Comparison of ENCODE assay signal across 10 cellular contexts in the genomic region with DNA sequence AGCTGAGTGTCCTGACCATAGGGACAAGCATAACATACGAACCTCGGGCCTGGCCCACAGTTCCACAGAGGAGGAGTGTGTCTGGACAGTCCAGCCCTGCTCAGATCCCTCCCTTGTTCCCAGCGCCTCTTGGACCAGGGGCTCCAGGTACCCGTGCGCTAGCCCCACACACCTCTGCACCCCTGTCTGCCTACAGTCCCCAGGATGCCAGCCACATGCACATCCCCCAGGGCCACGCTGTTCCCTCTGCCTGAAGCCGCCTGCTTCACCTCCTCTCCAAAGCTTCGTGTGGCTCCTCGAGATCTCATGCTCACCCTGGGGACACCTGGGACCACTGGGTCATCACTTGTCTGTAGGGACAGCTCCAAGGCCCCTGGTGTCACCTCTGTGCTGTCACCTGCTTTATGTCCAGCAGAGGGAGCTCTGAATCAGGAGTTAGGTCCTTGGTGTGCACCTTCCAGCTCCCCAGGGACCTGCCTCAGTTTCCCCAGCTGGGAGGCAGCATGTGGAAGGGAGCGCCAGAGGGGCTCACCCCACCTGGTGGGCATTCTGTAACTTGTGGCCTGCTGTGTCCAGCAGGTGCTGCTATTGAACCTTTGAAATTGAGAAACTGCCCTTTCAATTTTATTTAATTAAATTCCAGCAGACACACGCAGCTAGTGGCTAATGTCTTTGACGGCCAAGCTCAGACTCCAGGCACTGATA. TPM values are rescaled to one million over a fixed set of nuclear protein-coding genes. Genes with fewer than 3 reads are reported as not detected.
DNase-seq lines count a peak whose midpoint lies in the region; FAIRE-seq and TF ChIP-seq lines count a peak whose summit lies in the region.
"Had no signal": no experiment of that assay in that cellular context is flagged by ENCODE, and none has a peak within 500 bp of the region (broad histone marks: within the 10 kb centered on the region; RNA-seq: fewer than 3 reads in every experiment).

No MANE protein-coding gene starts in this region.

- H3K27ac ChIP-seq in endothelial cell of umbilical vein (ENCODE audit: insufficient read depth, low read depth, low read length) (no peak overlapping the region), neuronal stem cell (replicated peaks; ENCODE audit: low read length) (no peak overlapping the region)

- no peak overlapping the region for H3K4me3 Mint-ChIP-seq in activated CD4-positive, alpha-beta memory T cell treated with anti-CD3 and anti-CD28 coated beads for 36 hours

- no peaks in the 10 kb centered on the region for H3K36me3 ChIP-seq in endothelial cell of umbilical vein (ENCODE audit: control insufficient read depth in 2 of 2, extremely low read depth in 1 of 2, insufficient read depth in 2 of 2, low read length in 2 of 2)
- H3K36me3 ChIP-seq in neuronal stem cell (replicated peaks in 1 of 2; ENCODE audit: control insufficient read depth in 2 of 2, insufficient read depth in 2 of 2, low read length in 2 of 2) = no peaks in the 10 kb centered on the region

- POLR2A ChIA-PET in activated CD4-positive, alpha-beta memory T cell treated with anti-CD3 and anti-CD28 coated beads for 36 hours (lab: Charles Lee) = no interaction called here
- POLR2A ChIA-PET in endothelial cell of umbilical vein (lab: Charles Lee) = no interaction called here

- H3K4ac ChIP-seq in neuronal stem cell (ENCODE audit: low read length) = no peak overlapping the region

- H3K4me2 ChIP-seq in endothelial cell of umbilical vein (ENCODE audit: insufficient read depth, low read length) = no peak overlapping the region
- no peak overlapping the region for H3K4me2 ChIP-seq in neuronal stem cell (ENCODE audit: insufficient read depth, low read length, poor library complexity, severe bottlenecking)

- H4K8ac ChIP-seq in neuronal stem cell (ENCODE audit: low read depth, low read length) = no peak overlapping the region

- BruUV-seq in endothelial cell of umbilical vein (replicated peaks; lab: Mats Ljungman, UMichigan) = no TSS peak

- H3K4me1 ChIP-seq in endothelial cell of umbilical vein (ENCODE audit: control insufficient read depth, extremely low read depth, insufficient read depth, low read length) = no peaks in the 10 kb centered on the region
- H3K4me1 ChIP-seq in neuronal stem cell (ENCODE audit: control insufficient read depth in 2 of 2, insufficient read depth in 1 of 2, low read depth in 1 of 2, low read length in 2 of 2) = peaks cover 5 to 11% of the 10 kb centered on the region in 2 donors

- TF ChIP-seq POLR2A in endothelial cell of umbilical vein (IDR thresholded peaks at IDR 0.05; ENCODE audit: low read depth, low read length) = no peak

- no peaks in the 10 kb centered on the region for H4K20me1 ChIP-seq in endothelial cell of umbilical vein (replicated peaks; ENCODE audit: control insufficient read depth, extremely low read depth, insufficient read depth, low read length)

- H2AK5ac ChIP-seq in neuronal stem cell (ENCODE audit: low read depth, low read length) = peak overlapping the region; percentile 85

- peak overlapping the region; percentile 87 for H2BK15ac ChIP-seq in neuronal stem cell (ENCODE audit: low read length)

- H3K36me3 Mint-ChIP-seq in activated CD4-positive, alpha-beta memory T cell treated with anti-CD3 and anti-CD28 coated beads for 36 hours = no peaks in the 10 kb centered on the region

- no peaks in the 10 kb centered on the region for H3K9me3 ChIP-seq in endothelial cell of umbilical vein (replicated peaks; ENCODE audit: control insufficient read depth, insufficient read depth, low read length)
- H3K9me3 ChIP-seq in neuronal stem cell (replicated peaks in 1 of 2; ENCODE audit: control insufficient read depth in 2 of 2, insufficient read depth in 1 of 2, low read depth in 1 of 2, low read length in 2 of 2) = no peaks in the 10 kb centered on the region

- H3K18ac ChIP-seq in neuronal stem cell (ENCODE audit: low read length) = no peak overlapping the region

- peak overlapping the region; percentile 80 for H3K23ac ChIP-seq in neuronal stem cell (ENCODE audit: low read depth, low read length, poor library complexity)

- WGBS in neuronal stem cell (ENCODE audit: extremely low coverage in 2 of 2, insufficient read length in 2 of 2, insufficient replicate concordance in 1 of 2), 2 donors = no CpG with 5 or more reads among the region's 12 CpGs

- intact Hi-C loops in activated CD4-positive, alpha-beta memory T cell treated with anti-CD3 and anti-CD28 coated beads for 36 hours (cut with micrococcal nuclease) = loop anchor here (5.0 to 10.0 kb wide), 2 partner anchors 69 to 162 kb away; a partner anchor contains a TSS
- intact Hi-C loops in endothelial cell of umbilical vein (cut with micrococcal nuclease) = loop anchor here (5.0 kb wide), 1 partner anchor 69 kb away; a partner anchor contains a TSS

- H3K27me3 ChIP-seq in endothelial cell of umbilical vein (ENCODE audit: control insufficient read depth in 2 of 2, insufficient read depth in 2 of 2, low read length in 2 of 2) (no peaks in the 10 kb centered on the region), neuronal stem cell (ENCODE audit: control insufficient read depth in 3 of 3, insufficient read depth in 3 of 3, low read depth in 1 of 3, low read length in 3 of 3) (peaks cover 0 to 43% (median 4%) of the 10 kb centered on the region in 3 experiments)

- no peaks in the 10 kb centered on the region for H3K9me1 ChIP-seq in endothelial cell of umbilical vein (replicated peaks; ENCODE audit: control insufficient read depth, extremely low read depth, insufficient read depth, low read length)

- H3K4me1 Mint-ChIP-seq in activated CD4-positive, alpha-beta memory T cell treated with anti-CD3 and anti-CD28 coated beads for 36 hours (ENCODE audit: low read depth) = no peaks in the 10 kb centered on the region

- H4K91ac ChIP-seq in neuronal stem cell (ENCODE audit: low read depth, low read length, poor library complexity) = no peak overlapping the region

- H2AFZ ChIP-seq in endothelial cell of umbilical vein (ENCODE audit: low read depth, low read length) (no peak overlapping the region), neuronal stem cell (ENCODE audit: low read length) (no peak overlapping the region)

- H3K27me3 Mint-ChIP-seq in activated CD4-positive, alpha-beta memory T cell treated with anti-CD3 and anti-CD28 coated beads for 36 hours = no peaks in the 10 kb centered on the region

- H3K4me3 ChIP-seq in endothelial cell of umbilical vein (replicated peaks in 1 of 3; ENCODE audit: insufficient read depth in 1 of 3, low read depth in 1 of 3, low read length in 3 of 3) = no peak overlapping the region
- no peak overlapping the region for H3K4me3 ChIP-seq in neuronal stem cell (ENCODE audit: low read length in 2 of 2)

- CTCF ChIA-PET in activated CD4-positive, alpha-beta memory T cell treated with anti-CD3 and anti-CD28 coated beads for 36 hours (lab: Charles Lee) = interaction anchor here (0.6 to 4.1 kb wide), 40 partner anchors 10 to 897 kb away, joined by 3 to 58 read pairs (median 6); a partner anchor contains a TSS
- CTCF ChIA-PET in endothelial cell of umbilical vein (lab: Charles Lee) = interaction anchor here (0.6 to 4.8 kb wide), 53 partner anchors 8 to 898 kb away, joined by 3 to 116 read pairs (median 5); a partner anchor contains a TSS

- H3K27ac Mint-ChIP-seq in activated CD4-positive, alpha-beta memory T cell treated with anti-CD3 and anti-CD28 coated beads for 36 hours = no peak overlapping the region

- H2BK12ac ChIP-seq in neuronal stem cell (ENCODE audit: low read length) = no peak overlapping the region

- dilution Hi-C loops in endothelial cell of umbilical vein (cut with MboI; ENCODE audit: extremely low pct_ligation_motif_present, low sequenced_read_pairs) = no loop called here

- peak; percentile 54 for FAIRE-seq in endothelial cell of umbilical vein (lab: Jason Lieb, UNC)
- FAIRE-seq: A204.1 had no signal

- H2BK120ac ChIP-seq in neuronal stem cell (ENCODE audit: low read depth, low read length) = no peak overlapping the region

- H3K14ac ChIP-seq in neuronal stem cell (ENCODE audit: low read length) = no peak overlapping the region

- no peak overlapping the region for H2BK5ac ChIP-seq in neuronal stem cell (ENCODE audit: low read length)

- no peaks in the 10 kb centered on the region for H3K9me3 Mint-ChIP-seq in activated CD4-positive, alpha-beta memory T cell treated with anti-CD3 and anti-CD28 coated beads for 36 hours

- no peak overlapping the region for H3K9ac ChIP-seq in endothelial cell of umbilical vein (replicated peaks; ENCODE audit: extremely low read depth, insufficient read depth, low read length)
- peak overlapping the region; percentile 47 for H3K9ac ChIP-seq in neuronal stem cell (ENCODE audit: low read depth, low read length, poor library complexity)

- no peaks in the 10 kb centered on the region for H3K79me2 ChIP-seq in endothelial cell of umbilical vein (ENCODE audit: control insufficient read depth, insufficient read depth, low read length)

- no peaks in the 10 kb centered on the region for H3K79me1 ChIP-seq in neuronal stem cell (ENCODE audit: low read depth, low read length)

- peak; percentile 72 for DNase-seq in DMS 273 (lab: John Stamatoyannopoulos, UW; ENCODE audit: unreplicated experiment)
- no peak for DNase-seq in DMS 273 treated with DMSO at 0.1 percent for 48 hours (lab: John Stamatoyannopoulos, UW)
- DNase-seq in MV-4-11 (lab: John Stamatoyannopoulos, UW) = peak; percentile 14
- peak; percentile 55 for DNase-seq in activated CD4-positive, alpha-beta memory T cell treated with anti-CD3 and anti-CD28 coated beads for 36 hours
- DNase-seq in endothelial cell of umbilical vein (ENCODE audit: low read depth, low spot score) = peak; percentile 35
- DNase-seq in neuronal stem cell (ENCODE audit: low spot score) = peak; percentile 54
- no peak for DNase-seq in GOT3 (lab: John Stamatoyannopoulos, UW)
- DNase-seq in GM19240 (ENCODE audit: insufficient read length, low spot score) = no peak

- peak; percentile 75 to 81 for TF ChIP-seq CTCF in endothelial cell of umbilical vein (IDR thresholded peaks at IDR 0.05; ENCODE audit: extremely low read depth in 1 of 2, insufficient read depth in 1 of 2, low read depth in 1 of 2, low read length in 2 of 2)

RNA-seq across cellular contexts. Expression of a gene that starts 7.3 kb away (rescaled TPM):
- 10 to 100 TPM; 32.8 to 32.9 TPM for total RNA-seq in activated CD4-positive, alpha-beta memory T cell treated with anti-CD3 and anti-CD28 coated beads for 36 hours
- 41.1 and 44.4 TPM in 2 replicates for total RNA-seq in endothelial cell of umbilical vein
- polyA plus RNA-seq in endothelial cell of umbilical vein = 22.3 and 25.2 TPM in 2 replicates
- polyA plus RNA-seq in endothelial cell of umbilical vein (2011; cell fraction: cytosol; rRNA removed) = 27.9 and 28.5 TPM in 2 replicates
- 29.8 and 37.1 TPM in 2 replicates for polyA plus RNA-seq in endothelial cell of umbilical vein (2011; cell fraction: nucleus; rRNA removed)
- 35.4 and 36.5 TPM in 2 replicates for polyA plus RNA-seq in endothelial cell of umbilical vein (2012)
- 24.0 and 28.1 TPM in 2 replicates for polyA minus RNA-seq in endothelial cell of umbilical vein
- polyA minus RNA-seq in endothelial cell of umbilical vein (2011; cell fraction: cytosol; rRNA and poly(A)+ RNA removed) = 41.0 TPM
- polyA minus RNA-seq in endothelial cell of umbilical vein (2011; cell fraction: nucleus; rRNA and poly(A)+ RNA removed) = 13.5 and 13.8 TPM in 2 replicates
- 33.5 TPM for polyA plus RNA-seq in neuronal stem cell (2013, experiment 1 of 2)
- 33.7 TPM for polyA plus RNA-seq in neuronal stem cell (2013, experiment 2 of 2)

RNA-seq across cellular contexts. Expression of a gene that starts 12.4 kb away (rescaled TPM):
- not detected for total RNA-seq in activated CD4-positive, alpha-beta memory T cell treated with anti-CD3 and anti-CD28 coated beads for 36 hours
- total RNA-seq in endothelial cell of umbilical vein = not detected in 2 replicates
- not detected in 2 replicates for polyA plus RNA-seq in endothelial cell of umbilical vein
- polyA plus RNA-seq in endothelial cell of umbilical vein (2011; cell fraction: cytosol; rRNA removed) = not detected in 2 replicates
- not detected in 2 replicates for polyA plus RNA-seq in endothelial cell of umbilical vein (2011; cell fraction: nucleus; rRNA removed)
- polyA plus RNA-seq in endothelial cell of umbilical vein (2012) = not detected in 2 replicates
- polyA minus RNA-seq in endothelial cell of umbilical vein = not detected in 2 replicates
- not detected for polyA minus RNA-seq in endothelial cell of umbilical vein (2011; cell fraction: cytosol; rRNA and poly(A)+ RNA removed)
- polyA minus RNA-seq in endothelial cell of umbilical vein (2011; cell fraction: nucleus; rRNA and poly(A)+ RNA removed) = not detected in 2 replicates
- 0.03 TPM for polyA plus RNA-seq in neuronal stem cell (2013, experiment 1 of 2)
- polyA plus RNA-seq in neuronal stem cell (2013, experiment 2 of 2) = 0.06 TPM
- total RNA-seq: activated CD8-positive, alpha-beta memory T cell treated with anti-CD3 and anti-CD28 coated beads for 36 hours had no signal

RNA-seq across cellular contexts. Expression of a gene that starts 31.0 kb away (rescaled TPM):
- total RNA-seq in activated CD4-positive, alpha-beta memory T cell treated with anti-CD3 and anti-CD28 coated beads for 36 hours = not detected
- not detected in 2 replicates for total RNA-seq in endothelial cell of umbilical vein
- polyA plus RNA-seq in endothelial cell of umbilical vein = 0.04 TPM in 1 of 2 replicates, not detected in the other
- not detected in 2 replicates for polyA plus RNA-seq in endothelial cell of umbilical vein (2011; cell fraction: cytosol; rRNA removed)
- polyA plus RNA-seq in endothelial cell of umbilical vein (2011; cell fraction: nucleus; rRNA removed) = not detected in 2 replicates
- not detected in 2 replicates for polyA plus RNA-seq in endothelial cell of umbilical vein (2012)
- polyA minus RNA-seq in endothelial cell of umbilical vein = not detected in 2 replicates
- not detected for polyA minus RNA-seq in endothelial cell of umbilical vein (2011; cell fraction: cytosol; rRNA and poly(A)+ RNA removed)
- not detected in 2 replicates for polyA minus RNA-seq in endothelial cell of umbilical vein (2011; cell fraction: nucleus; rRNA and poly(A)+ RNA removed)
- polyA plus RNA-seq in neuronal stem cell (2013, experiment 1 of 2) = 39.2 TPM
- polyA plus RNA-seq in neuronal stem cell (2013, experiment 2 of 2) = 40.2 TPM
- total RNA-seq: activated CD8-positive, alpha-beta memory T cell treated with anti-CD3 and anti-CD28 coated beads for 36 hours had no signal

RNA-seq across cellular contexts. Expression of a gene that starts 49.3 kb away (rescaled TPM):
- 10 to 100 TPM; 68.4 to 72.4 TPM for total RNA-seq in activated CD4-positive, alpha-beta memory T cell treated with anti-CD3 and anti-CD28 coated beads for 36 hours
- total RNA-seq in endothelial cell of umbilical vein = 111 and 126 TPM in 2 replicates
- polyA plus RNA-seq in endothelial cell of umbilical vein = 93.7 and 115 TPM in 2 replicates
- 45.5 and 67.8 TPM in 2 replicates for polyA plus RNA-seq in endothelial cell of umbilical vein (2011; cell fraction: cytosol; rRNA removed)
- polyA plus RNA-seq in endothelial cell of umbilical vein (2011; cell fraction: nucleus; rRNA removed) = 472 and 496 TPM in 2 replicates
- 74.4 and 105 TPM in 2 replicates for polyA plus RNA-seq in endothelial cell of umbilical vein (2012)
- polyA minus RNA-seq in endothelial cell of umbilical vein = 55.3 and 79.7 TPM in 2 replicates
- polyA minus RNA-seq in endothelial cell of umbilical vein (2011; cell fraction: cytosol; rRNA and poly(A)+ RNA removed) = 47.7 TPM
- polyA minus RNA-seq in endothelial cell of umbilical vein (2011; cell fraction: nucleus; rRNA and poly(A)+ RNA removed) = 72.3 and 105 TPM in 2 replicates
- 60.7 TPM for polyA plus RNA-seq in neuronal stem cell (2013, experiment 1 of 2)
- 56.3 TPM for polyA plus RNA-seq in neuronal stem cell (2013, experiment 2 of 2)

Comparison
In these comparisons a context has a peak if more than half of its experiments do, and no peak if none do; other contexts are left out.
1. DNase-seq: peak in DMS 273 (single experiment), MV-4-11 (single experiment), activated CD4-positive, alpha-beta memory T cell treated with anti-CD3 and anti-CD28 coated beads for 36 hours (single experiment), endothelial cell of umbilical vein (single experiment) and neuronal stem cell (single experiment); none in DMS 273 treated with DMSO at 0.1 percent for 48 hours (single experiment), GOT3 (single experiment) and GM19240 (single experiment).